In the genomic region with DNA sequence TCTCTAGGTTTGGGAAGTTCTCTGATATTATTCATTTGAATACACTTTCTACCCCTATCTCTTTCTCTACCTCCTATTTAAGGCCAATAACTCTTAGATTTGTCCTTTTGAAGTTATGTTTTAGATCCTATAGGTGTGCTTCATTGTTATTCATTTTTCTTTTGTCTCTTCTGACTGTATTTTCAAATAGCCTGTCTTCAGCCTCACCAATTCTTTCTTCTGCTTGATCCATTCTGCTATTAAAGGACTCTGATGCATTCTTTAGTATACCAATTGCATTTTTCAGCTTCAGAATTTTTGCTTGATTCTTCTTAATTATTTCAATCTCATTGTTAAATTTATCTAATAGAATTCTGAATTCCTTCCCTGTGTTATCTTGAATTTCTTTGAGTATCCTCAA, we compare ENCODE assay signal across 9 cellular contexts.
"Had no signal": no experiment of that assay in that cellular context is flagged by ENCODE, and none has a peak within 500 bp of the region (broad histone marks: within the 10 kb centered on the region; RNA-seq: fewer than 3 reads in every experiment).

No MANE protein-coding gene starts in this region.

- H3K27ac ChIP-seq: GM23248, HL-60, KMS-11 had no signal

- H3K4me3 ChIP-seq: GM23248 had no signal

- H3K4me3 Mint-ChIP-seq: H9, HFFc6 had no signal

- H2AFZ ChIP-seq: GM23248 had no signal

- H3K27ac Mint-ChIP-seq: H9, HFFc6 had no signal

- DNase-seq: GM23248, GOT3, H9, HCEC 1CT, HFFc6, IMR-90, KBM-7 had no signal

- H3K4me2 ChIP-seq: KMS-11 had no signal

- H3K9ac ChIP-seq: GM23248, KMS-11 had no signal
